In the genomic region with DNA sequence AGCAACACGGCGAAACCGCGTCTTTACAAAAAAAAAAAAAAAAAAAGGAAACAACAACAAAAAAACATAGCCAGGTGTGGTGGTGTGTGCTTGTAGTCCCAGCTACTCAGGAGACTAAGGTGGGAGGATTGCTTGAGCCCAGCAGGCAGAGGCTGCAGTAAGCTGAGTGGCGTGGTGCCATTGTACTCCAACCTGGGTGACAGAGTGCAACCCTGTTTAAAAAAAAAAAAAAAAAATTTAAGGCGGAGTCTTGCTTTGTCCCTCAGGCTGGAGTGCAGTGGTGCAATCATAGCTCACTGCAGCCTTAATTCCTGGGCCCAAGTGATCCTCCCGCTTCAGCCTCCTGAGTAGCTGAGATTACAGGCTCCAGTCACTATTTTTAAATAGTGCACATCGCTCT, we compare ENCODE assay signal across 19 cellular contexts. TPM values are rescaled to one million over a fixed set of nuclear protein-coding genes. Genes with fewer than 3 reads are reported as not detected.
"Had no signal": no experiment of that assay in that cellular context is flagged by ENCODE, and none has a peak within 500 bp of the region (broad histone marks: within the 10 kb centered on the region; RNA-seq: fewer than 3 reads in every experiment).

No MANE protein-coding gene starts in this region.

- H2AFZ ChIP-seq: hepatocyte had no signal

- H3K27ac ChIP-seq: esophagus squamous epithelium, hepatocyte, skin epidermis had no signal

- DNase-seq: activated CD4-positive, alpha-beta T cell treated with anti-CD3 and anti-CD28 coated beads, Interleukin-2, amount 50 U/mL, for 1 hour; activated CD8-positive, alpha-beta memory T cell treated with anti-CD3 and anti-CD28 coated beads for 24 hours; activated naive CD4-positive, alpha-beta T cell treated with Interleukin-2 at 50 U/mL for 16 hours; anterior cingulate cortex; cortex of kidney; effector CD8-positive, alpha-beta T cell; esophagus squamous epithelium; nucleus accumbens; stimulated activated CD4-positive, alpha-beta T cell treated with anti-CD3 and anti-CD28 coated beads, Interleukin-4, amount 100 ng/mL, for 24 hours; stimulated activated CD8-positive, alpha-beta memory T cell treated with anti-CD3 and anti-CD28 coated beads, Interleukin-4, amount 100 ng/mL, for 48 hours; stimulated activated naive CD4-positive, alpha-beta T cell treated with Interleukin-2 at 50 U/mL for 16 hours; substantia nigra had no signal

- H3K4me3 ChIP-seq: esophagus squamous epithelium, hepatocyte, skin epidermis, tibial nerve had no signal

- H3K9me3 Mint-ChIP-seq: nephron had no signal

- H3K36me3 ChIP-seq: esophagus squamous epithelium, tibial nerve had no signal

- H3K79me2 ChIP-seq: hepatocyte had no signal

- H3K9me3 ChIP-seq: esophagus squamous epithelium, tibial nerve had no signal

- H3K4me2 ChIP-seq: hepatocyte had no signal

RNA-seq across cellular contexts. Expression of a gene that starts 21.1 kb away (rescaled TPM):
- total RNA-seq: fibroblast of villous mesenchyme, hepatocyte, kidney epithelial cell, lower leg skin had no signal
